Comparison of ENCODE assay signal across 21 cellular contexts in genomic region chr14:89881839-89882238, GRCh38.
DNase-seq lines count a peak whose midpoint lies in the region; ATAC-seq and TF ChIP-seq lines count a peak whose summit lies in the region.
"Had no signal": no experiment of that assay in that cellular context is flagged by ENCODE, and none has a peak within 500 bp of the region (broad histone marks: within the 10 kb centered on the region; RNA-seq: fewer than 3 reads in every experiment).

No MANE protein-coding gene starts in this region.

- H3K36me3 Mint-ChIP-seq in stimulated activated effector memory CD8-positive, alpha-beta T cell treated with anti-CD3 and anti-CD28 coated beads, Interleukin-12 subunit alpha, Interleukin-12 subunit beta, amount 100 ng/mL, for 72 hours: no peaks in the 10 kb centered on the region
- H3K36me3 Mint-ChIP-seq: neural progenitor cell had no signal

- no peak overlapping the region for H3K4me3 Mint-ChIP-seq in stimulated activated effector memory CD8-positive, alpha-beta T cell treated with anti-CD3 and anti-CD28 coated beads, Interleukin-12 subunit alpha, Interleukin-12 subunit beta, amount 100 ng/mL, for 72 hours
- H3K4me3 Mint-ChIP-seq: activated naive CD4-positive, alpha-beta T cell treated with anti-CD3 and anti-CD28 coated beads for 36 hours; neural progenitor cell; stimulated activated naive CD8-positive, alpha-beta T cell treated with anti-CD3 and anti-CD28 coated beads, Interleukin-15, Interleukin-2, amounts not matched to agents 100 ng/mL and 50 ng/mL, for 24 hours had no signal

- TF ChIP-seq CTCF in GM12865 (IDR thresholded peaks at IDR 0.05; ENCODE audit: insufficient read depth, low read depth, low read length, missing control alignments): no peak

- no peak overlapping the region for H3K4me3 ChIP-seq in GM12865 (ENCODE audit: low read depth, low read length)
- H3K4me3 ChIP-seq: hepatocyte, neural progenitor cell, upper lobe of right lung had no signal

- no peak overlapping the region for H3K27ac Mint-ChIP-seq in stimulated activated effector memory CD8-positive, alpha-beta T cell treated with anti-CD3 and anti-CD28 coated beads, Interleukin-12 subunit alpha, Interleukin-12 subunit beta, amount 100 ng/mL, for 72 hours
- H3K27ac Mint-ChIP-seq: activated naive CD4-positive, alpha-beta T cell treated with anti-CD3 and anti-CD28 coated beads for 36 hours; neural progenitor cell; stimulated activated naive CD8-positive, alpha-beta T cell treated with anti-CD3 and anti-CD28 coated beads, Interleukin-15, Interleukin-2, amounts not matched to agents 100 ng/mL and 50 ng/mL, for 24 hours had no signal

- DNase-seq in GM12865 (ENCODE audit: low read depth) (peak; percentile 19), NCI-H446 (lab: John Stamatoyannopoulos, UW) (no peak)
- no peak for DNase-seq in stimulated activated effector memory CD8-positive, alpha-beta T cell treated with anti-CD3 and anti-CD28 coated beads, Interleukin-12 subunit alpha, Interleukin-12 subunit beta, amount 100 ng/mL, for 72 hours (ENCODE audit: low spot score in 2 of 2)
- no peak for DNase-seq in stimulated activated CD4-positive, alpha-beta T cell treated with anti-CD3 and anti-CD28 coated beads, Interleukin-4, amount 100 ng/mL, for 4 hours
- DNase-seq: activated CD4-positive, alpha-beta T cell treated with anti-CD3 and anti-CD28 coated beads, Interleukin-2, amount 50 U/mL, for 1 hour; activated naive CD4-positive, alpha-beta T cell treated with anti-CD3 and anti-CD28 coated beads for 36 hours; activated T-cell treated with anti-CD3 and anti-CD28 coated beads for 4 hours; aorta; GF-D8; NCI-H146; NK-92 treated with Interleukin-12 subunit alpha and Interleukin-12 subunit beta, amount 100 ng/mL, for 24 hours; retina; stimulated activated CD4-positive, alpha-beta T cell treated with anti-CD3 and anti-CD28 coated beads, Interleukin-15, amount 100 ng/mL, for 24 hours; upper lobe of right lung had no signal

- no peaks in the 10 kb centered on the region for H3K9me3 Mint-ChIP-seq in stimulated activated effector memory CD8-positive, alpha-beta T cell treated with anti-CD3 and anti-CD28 coated beads, Interleukin-12 subunit alpha, Interleukin-12 subunit beta, amount 100 ng/mL, for 72 hours
- H3K9me3 Mint-ChIP-seq: activated naive CD4-positive, alpha-beta T cell treated with anti-CD3 and anti-CD28 coated beads for 36 hours; neural progenitor cell; stimulated activated naive CD8-positive, alpha-beta T cell treated with anti-CD3 and anti-CD28 coated beads, Interleukin-15, Interleukin-2, amounts not matched to agents 100 ng/mL and 50 ng/mL, for 24 hours had no signal

- ATAC-seq in GM19455 (IDR thresholded peaks at IDR 0.05; ENCODE audit: unreplicated experiment): peak; percentile 74
- peak; percentile 61 for ATAC-seq in HG02678 (IDR thresholded peaks at IDR 0.05; ENCODE audit: unreplicated experiment)
- peak; percentile 62 for ATAC-seq in HG03378 (IDR thresholded peaks at IDR 0.05; ENCODE audit: unreplicated experiment)
- ATAC-seq in HG03097 (IDR thresholded peaks at IDR 0.05; ENCODE audit: low FRiP score, unreplicated experiment): no peak
- no peak for ATAC-seq in stimulated activated effector memory CD8-positive, alpha-beta T cell treated with anti-CD3 and anti-CD28 coated beads, Interleukin-12 subunit alpha, Interleukin-12 subunit beta, amount 100 ng/mL, for 72 hours
- ATAC-seq: upper lobe of right lung had no signal

- H3K4me1 Mint-ChIP-seq in stimulated activated effector memory CD8-positive, alpha-beta T cell treated with anti-CD3 and anti-CD28 coated beads, Interleukin-12 subunit alpha, Interleukin-12 subunit beta, amount 100 ng/mL, for 72 hours: no peaks in the 10 kb centered on the region

Comparison
In these comparisons a context has a peak if more than half of its experiments do, and no peak if none do; other contexts are left out.
1. ATAC-seq: peak in GM19455 (single experiment), HG02678 (single experiment) and HG03378 (single experiment); none in HG03097 (single experiment) and stimulated activated effector memory CD8-positive, alpha-beta T cell treated with anti-CD3 and anti-CD28 coated beads, Interleukin-12 subunit alpha, Interleukin-12 subunit beta, amount 100 ng/mL, for 72 hours (single experiment).